ENCODE assay signal across 12 cellular contexts in genomic region chr1:53765656-53766055, GRCh38. TPM values are rescaled to one million over a fixed set of nuclear protein-coding genes. Genes with fewer than 3 reads are reported as not detected.
DNase-seq lines count a peak whose midpoint lies in the region; ATAC-seq lines count a peak whose summit lies in the region.
"Had no signal": no experiment of that assay in that cellular context is flagged by ENCODE, and none has a peak within 500 bp of the region (broad histone marks: within the 10 kb centered on the region; RNA-seq: fewer than 3 reads in every experiment).

No MANE protein-coding gene starts in this region.

- H3K4me3 ChIP-seq in adipocyte (ENCODE audit: low read length) = no peak overlapping the region

- ATAC-seq in HG03354 (IDR thresholded peaks at IDR 0.05; ENCODE audit: poor library complexity, severe bottlenecking, unreplicated experiment) = peak; percentile 71
- ATAC-seq in HG02938 (IDR thresholded peaks at IDR 0.05; ENCODE audit: unreplicated experiment) = no peak
- no peak for ATAC-seq in HG03280 (IDR thresholded peaks at IDR 0.05; ENCODE audit: unreplicated experiment)

- H3K9ac ChIP-seq in adipocyte (ENCODE audit: low read length) = no peak overlapping the region

- no peaks in the 10 kb centered on the region for H3K36me3 ChIP-seq in adipocyte (ENCODE audit: control insufficient read depth, insufficient read depth, low read length, severe bottlenecking)

- peaks cover 32% of the 10 kb centered on the region for H3K4me1 ChIP-seq in adipocyte (ENCODE audit: control insufficient read depth, insufficient read depth, low read length)

- intact Hi-C loops in posterior vena cava (cut with DNase I) = no loop called here

- DNase-seq in EH (ENCODE audit: low read depth) = peak; percentile 79
- peak; percentile 45 for DNase-seq in adipocyte (ENCODE audit: low read depth)
- DNase-seq in lung microvascular endothelial cell (ENCODE audit: low read depth in 2 of 2) = peak; percentile 31 to 88
- DNase-seq in posterior vena cava (ENCODE audit: low spot score) = no peak
- DNase-seq in ecto neural progenitor cell (ENCODE audit: low spot score) = no peak
- DNase-seq: activated CD4-positive, alpha-beta T cell treated with anti-CD3 and anti-CD28 coated beads for 4 hours; head of caudate nucleus; NCI-H1105 had no signal

- no peaks in the 10 kb centered on the region for H3K9me3 ChIP-seq in adipocyte (ENCODE audit: control insufficient read depth, low read length)

- H3K27me3 ChIP-seq in adipocyte (replicated peaks; ENCODE audit: control insufficient read depth, insufficient read depth, low read length) = no peaks in the 10 kb centered on the region

RNA-seq across cellular contexts. Expression of gene GLIS1, which starts 26.7 kb away (rescaled TPM):
- total RNA-seq in lung microvascular endothelial cell (not detected in 2 replicates), posterior vena cava (1 to 10 TPM in 1 of 2 donors, under 1 TPM in 1; 0.74 to 1.7 TPM)
- total RNA-seq: neural crest cell had no signal

Comparison
In these comparisons a context has a peak if more than half of its experiments do, and no peak if none do; other contexts are left out.
1. DNase-seq: peak in EH (single experiment), adipocyte (single experiment) and lung microvascular endothelial cell (2 of 2); none in posterior vena cava (single experiment) and ecto neural progenitor cell (single experiment).